In the genomic region with DNA sequence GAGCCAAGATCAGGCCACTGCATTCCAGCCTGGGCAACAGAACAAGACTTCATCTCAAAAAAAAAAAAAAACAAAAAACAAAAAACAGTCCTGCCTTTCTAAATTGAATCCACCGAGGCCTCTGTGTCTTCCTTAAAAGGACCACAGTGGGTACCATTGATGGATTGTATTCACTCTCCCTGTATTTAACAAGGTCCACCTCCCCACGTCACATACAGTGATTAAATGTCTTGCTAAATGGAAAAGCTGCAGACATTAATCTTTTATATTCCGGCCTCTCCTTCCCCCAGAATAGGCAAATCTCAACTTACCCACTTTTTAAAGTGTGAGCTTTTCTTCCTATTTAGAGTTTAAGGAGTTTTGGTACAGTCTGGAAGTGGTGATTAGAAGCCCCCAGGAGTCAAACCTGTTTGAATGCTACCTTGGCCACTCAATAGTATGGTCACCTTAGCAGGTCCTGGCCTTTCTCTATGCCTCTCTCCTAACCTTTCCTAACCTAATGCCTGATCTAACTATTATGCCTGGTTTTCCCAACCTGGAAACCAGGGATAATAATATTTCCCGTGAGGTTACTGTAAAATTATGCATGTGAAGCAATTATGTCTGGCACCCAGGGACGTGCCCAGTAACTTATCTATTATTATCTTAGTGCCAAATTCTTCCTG, we compare ENCODE assay signal across 1 cellular context.
TF ChIP-seq lines count a peak whose summit lies in the region.

No MANE protein-coding gene starts in this region.

TF ChIP-seq in HepG2, 621 proteins besides CTCF, POLR2A, EP300 and RAD21:
- 0 out of 2 replicates have a peak, but pooled peaks have one; percentile 57 for TF ChIP-seq ZNF816 (CRISPR knock-in tag; IDR thresholded peaks at IDR 0.05; ENCODE audit: borderline replicate concordance)
- 0 out of 2 replicates have a peak, but pooled peaks have one; percentile 32 for TF ChIP-seq SMYD3 (CRISPR knock-in tag; IDR thresholded peaks at IDR 0.05)
- TF ChIP-seq ARID2 (CRISPR knock-in tag; IDR thresholded peaks at IDR 0.05; ENCODE audit: borderline replicate concordance) = 0 out of 2 replicates have a peak, but pooled peaks have one; percentile 19
- no peak for TF ChIP-seq ZNF660 (CRISPR knock-in tag; IDR thresholded peaks at IDR 0.05; ENCODE audit: borderline replicate concordance, low read depth)
- no peak for TF ChIP-seq CEBPG (CRISPR knock-in tag; IDR thresholded peaks at IDR 0.05)
- TF ChIP-seq ZNF550 (CRISPR knock-in tag; IDR thresholded peaks at IDR 0.05; ENCODE audit: borderline replicate concordance) = no peak
- TF ChIP-seq HDAC2 (CRISPR knock-in tag; IDR thresholded peaks at IDR 0.05) = no peak
- peak; percentile 34; the same call in 1 of the 2 replicates for TF ChIP-seq POLR2G (IDR thresholded peaks at IDR 0.05; ENCODE audit: low read depth, low read length)
- TF ChIP-seq, protein P1, sequence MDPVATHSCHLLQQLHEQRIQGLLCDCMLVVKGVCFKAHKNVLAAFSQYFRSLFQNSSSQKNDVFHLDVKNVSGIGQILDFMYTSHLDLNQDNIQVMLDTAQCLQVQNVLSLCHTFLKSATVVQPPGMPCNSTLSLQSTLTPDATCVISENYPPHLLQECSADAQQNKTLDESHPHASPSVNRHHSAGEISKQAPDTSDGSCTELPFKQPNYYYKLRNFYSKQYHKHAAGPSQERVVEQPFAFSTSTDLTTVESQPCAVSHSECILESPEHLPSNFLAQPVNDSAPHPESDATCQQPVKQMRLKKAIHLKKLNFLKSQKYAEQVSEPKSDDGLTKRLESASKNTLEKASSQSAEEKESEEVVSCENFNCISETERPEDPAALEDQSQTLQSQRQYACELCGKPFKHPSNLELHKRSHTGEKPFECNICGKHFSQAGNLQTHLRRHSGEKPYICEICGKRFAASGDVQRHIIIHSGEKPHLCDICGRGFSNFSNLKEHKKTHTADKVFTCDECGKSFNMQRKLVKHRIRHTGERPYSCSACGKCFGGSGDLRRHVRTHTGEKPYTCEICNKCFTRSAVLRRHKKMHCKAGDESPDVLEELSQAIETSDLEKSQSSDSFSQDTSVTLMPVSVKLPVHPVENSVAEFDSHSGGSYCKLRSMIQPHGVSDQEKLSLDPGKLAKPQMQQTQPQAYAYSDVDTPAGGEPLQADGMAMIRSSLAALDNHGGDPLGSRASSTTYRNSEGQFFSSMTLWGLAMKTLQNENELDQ (CRISPR knock-in tag; IDR thresholded peaks at IDR 0.05; ENCODE audit: borderline replicate concordance) = no peak
- no peak for TF ChIP-seq MEIS2 (CRISPR knock-in tag; IDR thresholded peaks at IDR 0.05)
- TF ChIP-seq, protein P2, sequence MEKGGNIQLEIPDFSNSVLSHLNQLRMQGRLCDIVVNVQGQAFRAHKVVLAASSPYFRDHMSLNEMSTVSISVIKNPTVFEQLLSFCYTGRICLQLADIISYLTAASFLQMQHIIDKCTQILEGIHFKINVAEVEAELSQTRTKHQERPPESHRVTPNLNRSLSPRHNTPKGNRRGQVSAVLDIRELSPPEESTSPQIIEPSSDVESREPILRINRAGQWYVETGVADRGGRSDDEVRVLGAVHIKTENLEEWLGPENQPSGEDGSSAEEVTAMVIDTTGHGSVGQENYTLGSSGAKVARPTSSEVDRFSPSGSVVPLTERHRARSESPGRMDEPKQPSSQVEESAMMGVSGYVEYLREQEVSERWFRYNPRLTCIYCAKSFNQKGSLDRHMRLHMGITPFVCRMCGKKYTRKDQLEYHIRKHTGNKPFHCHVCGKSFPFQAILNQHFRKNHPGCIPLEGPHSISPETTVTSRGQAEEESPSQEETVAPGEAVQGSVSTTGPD (CRISPR knock-in tag; IDR thresholded peaks at IDR 0.05) = no peak
- TF ChIP-seq, protein P3, sequence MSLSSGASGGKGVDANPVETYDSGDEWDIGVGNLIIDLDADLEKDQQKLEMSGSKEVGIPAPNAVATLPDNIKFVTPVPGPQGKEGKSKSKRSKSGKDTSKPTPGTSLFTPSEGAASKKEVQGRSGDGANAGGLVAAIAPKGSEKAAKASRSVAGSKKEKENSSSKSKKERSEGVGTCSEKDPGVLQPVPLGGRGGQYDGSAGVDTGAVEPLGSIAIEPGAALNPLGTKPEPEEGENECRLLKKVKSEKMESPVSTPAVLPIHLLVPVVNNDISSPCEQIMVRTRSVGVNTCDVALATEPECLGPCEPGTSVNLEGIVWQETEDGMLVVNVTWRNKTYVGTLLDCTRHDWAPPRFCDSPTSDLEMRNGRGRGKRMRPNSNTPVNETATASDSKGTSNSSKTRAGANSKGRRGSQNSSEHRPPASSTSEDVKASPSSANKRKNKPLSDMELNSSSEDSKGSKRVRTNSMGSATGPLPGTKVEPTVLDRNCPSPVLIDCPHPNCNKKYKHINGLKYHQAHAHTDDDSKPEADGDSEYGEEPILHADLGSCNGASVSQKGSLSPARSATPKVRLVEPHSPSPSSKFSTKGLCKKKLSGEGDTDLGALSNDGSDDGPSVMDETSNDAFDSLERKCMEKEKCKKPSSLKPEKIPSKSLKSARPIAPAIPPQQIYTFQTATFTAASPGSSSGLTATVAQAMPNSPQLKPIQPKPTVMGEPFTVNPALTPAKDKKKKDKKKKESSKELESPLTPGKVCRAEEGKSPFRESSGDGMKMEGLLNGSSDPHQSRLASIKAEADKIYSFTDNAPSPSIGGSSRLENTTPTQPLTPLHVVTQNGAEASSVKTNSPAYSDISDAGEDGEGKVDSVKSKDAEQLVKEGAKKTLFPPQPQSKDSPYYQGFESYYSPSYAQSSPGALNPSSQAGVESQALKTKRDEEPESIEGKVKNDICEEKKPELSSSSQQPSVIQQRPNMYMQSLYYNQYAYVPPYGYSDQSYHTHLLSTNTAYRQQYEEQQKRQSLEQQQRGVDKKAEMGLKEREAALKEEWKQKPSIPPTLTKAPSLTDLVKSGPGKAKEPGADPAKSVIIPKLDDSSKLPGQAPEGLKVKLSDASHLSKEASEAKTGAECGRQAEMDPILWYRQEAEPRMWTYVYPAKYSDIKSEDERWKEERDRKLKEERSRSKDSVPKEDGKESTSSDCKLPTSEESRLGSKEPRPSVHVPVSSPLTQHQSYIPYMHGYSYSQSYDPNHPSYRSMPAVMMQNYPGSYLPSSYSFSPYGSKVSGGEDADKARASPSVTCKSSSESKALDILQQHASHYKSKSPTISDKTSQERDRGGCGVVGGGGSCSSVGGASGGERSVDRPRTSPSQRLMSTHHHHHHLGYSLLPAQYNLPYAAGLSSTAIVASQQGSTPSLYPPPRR (CRISPR knock-in tag; IDR thresholded peaks at IDR 0.05; ENCODE audit: borderline replicate concordance) = 0 out of 2 replicates have a peak, but pooled peaks have one; percentile 10
- TF ChIP-seq ZNF569 (CRISPR knock-in tag; IDR thresholded peaks at IDR 0.05; ENCODE audit: borderline replicate concordance) = no peak
- TF ChIP-seq KDM5A (IDR thresholded peaks at IDR 0.05; ENCODE audit: borderline replicate concordance, low read length) = 0 out of 2 replicates have a peak, but pooled peaks have one; percentile 16
- TF ChIP-seq ZNF850 (CRISPR knock-in tag; conservative IDR thresholded peaks at IDR 0.05) = 0 out of 2 replicates have a peak, but pooled peaks have one; percentile 31
- TF ChIP-seq CAMTA2 (CRISPR knock-in tag; IDR thresholded peaks at IDR 0.05; ENCODE audit: borderline replicate concordance) = no peak
- TF ChIP-seq PHB2 (IDR thresholded peaks at IDR 0.05; ENCODE audit: partially characterized antibody) = no peak
- TF ChIP-seq, protein P4, sequence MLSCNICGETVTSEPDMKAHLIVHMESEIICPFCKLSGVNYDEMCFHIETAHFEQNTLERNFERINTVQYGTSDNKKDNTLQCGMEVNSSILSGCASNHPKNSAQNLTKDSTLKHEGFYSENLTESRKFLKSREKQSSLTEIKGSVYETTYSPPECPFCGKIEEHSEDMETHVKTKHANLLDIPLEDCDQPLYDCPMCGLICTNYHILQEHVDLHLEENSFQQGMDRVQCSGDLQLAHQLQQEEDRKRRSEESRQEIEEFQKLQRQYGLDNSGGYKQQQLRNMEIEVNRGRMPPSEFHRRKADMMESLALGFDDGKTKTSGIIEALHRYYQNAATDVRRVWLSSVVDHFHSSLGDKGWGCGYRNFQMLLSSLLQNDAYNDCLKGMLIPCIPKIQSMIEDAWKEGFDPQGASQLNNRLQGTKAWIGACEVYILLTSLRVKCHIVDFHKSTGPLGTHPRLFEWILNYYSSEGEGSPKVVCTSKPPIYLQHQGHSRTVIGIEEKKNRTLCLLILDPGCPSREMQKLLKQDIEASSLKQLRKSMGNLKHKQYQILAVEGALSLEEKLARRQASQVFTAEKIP (CRISPR knock-in tag; IDR thresholded peaks at IDR 0.05; ENCODE audit: borderline replicate concordance) = no peak
- 0 out of 2 replicates have a peak, but pooled peaks have one; percentile 5 for TF ChIP-seq MED1 (CRISPR knock-in tag; IDR thresholded peaks at IDR 0.05)
- no peak for TF ChIP-seq ZNF7 (CRISPR knock-in tag; IDR thresholded peaks at IDR 0.05)
- TF ChIP-seq, protein P5, sequence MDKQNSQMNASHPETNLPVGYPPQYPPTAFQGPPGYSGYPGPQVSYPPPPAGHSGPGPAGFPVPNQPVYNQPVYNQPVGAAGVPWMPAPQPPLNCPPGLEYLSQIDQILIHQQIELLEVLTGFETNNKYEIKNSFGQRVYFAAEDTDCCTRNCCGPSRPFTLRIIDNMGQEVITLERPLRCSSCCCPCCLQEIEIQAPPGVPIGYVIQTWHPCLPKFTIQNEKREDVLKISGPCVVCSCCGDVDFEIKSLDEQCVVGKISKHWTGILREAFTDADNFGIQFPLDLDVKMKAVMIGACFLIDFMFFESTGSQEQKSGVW (CRISPR knock-in tag; IDR thresholded peaks at IDR 0.05; ENCODE audit: borderline replicate concordance) = no peak
